In genomic region chr20:16476032-16476431, GRCh38 we compare ENCODE assay signal across 8 cellular contexts.
DNase-seq lines count a peak whose midpoint lies in the region; ATAC-seq and TF ChIP-seq lines count a peak whose summit lies in the region.

No MANE protein-coding gene starts in this region.

- no peak overlapping the region for H2BK12ac ChIP-seq in neuronal stem cell (ENCODE audit: low read length)

- H3K9me3 ChIP-seq in RWPE2 (ENCODE audit: severe bottlenecking) (no peaks in the 10 kb centered on the region), fibroblast of lung (ENCODE audit: control insufficient read depth, insufficient read depth, low read depth, low read length) (no peaks in the 10 kb centered on the region), neuronal stem cell (replicated peaks in 1 of 2; ENCODE audit: control insufficient read depth in 2 of 2, insufficient read depth in 1 of 2, low read depth in 1 of 2, low read length in 2 of 2) (no peaks in the 10 kb centered on the region)

- H3K14ac ChIP-seq in neuronal stem cell (ENCODE audit: low read length), result no peak overlapping the region

- DNase-seq in CMK (ENCODE audit: low read depth) (peak; percentile 12), LoVo (ENCODE audit: low spot score) (peak; percentile 46), RWPE2 (ENCODE audit: low spot score) (no peak), fibroblast of lung (ENCODE audit: low read depth in 2 of 2) (peak; percentile 30 to 76), neuronal stem cell (ENCODE audit: low spot score) (peak; percentile 35)
- DNase-seq in central memory CD4-positive, alpha-beta T cell, result no peak
- no peak for DNase-seq in activated CD4-positive, alpha-beta T cell treated with anti-CD3 and anti-CD28 coated beads for 1 hour

- ATAC-seq in GM19395 (IDR thresholded peaks at IDR 0.05; ENCODE audit: unreplicated experiment) (peak; percentile 71), RWPE2 (ENCODE audit: low read depth) (no peak)

- no peak overlapping the region for H3K18ac ChIP-seq in neuronal stem cell (ENCODE audit: low read length)

- TF ChIP-seq CTCF in RWPE2 (IDR thresholded peaks at IDR 0.05; ENCODE audit: poor library complexity, severe bottlenecking), result peak; percentile 93
- peak; percentile 53 to 61 for TF ChIP-seq CTCF in fibroblast of lung (conservative IDR thresholded peaks at IDR 0.05 in 1 of 2, IDR thresholded peaks at IDR 0.05 in 1 of 2; ENCODE audit: low read depth in 1 of 2, low read length in 2 of 2)

- H3K23ac ChIP-seq in neuronal stem cell (ENCODE audit: low read depth, low read length, poor library complexity), result no peak overlapping the region

- H3K27ac ChIP-seq in RWPE2 (ENCODE audit: poor library complexity, severe bottlenecking) (no peak overlapping the region), fibroblast of lung (ENCODE audit: insufficient read depth, low read length) (no peak overlapping the region), neuronal stem cell (replicated peaks; ENCODE audit: low read length) (no peak overlapping the region)

- H4K91ac ChIP-seq in neuronal stem cell (ENCODE audit: low read depth, low read length, poor library complexity), result no peak overlapping the region

- WGBS in neuronal stem cell (ENCODE audit: extremely low coverage in 2 of 2, insufficient read length in 2 of 2, insufficient replicate concordance in 1 of 2), 2 donors, result no CpG with 5 or more reads among the region's 3 CpGs

- H2BK120ac ChIP-seq in neuronal stem cell (ENCODE audit: low read depth, low read length), result no peak overlapping the region

- no peaks in the 10 kb centered on the region for H3K79me2 ChIP-seq in fibroblast of lung (ENCODE audit: control insufficient read depth, insufficient read depth, low read length)

- no peaks in the 10 kb centered on the region; the same call in 1 of the 2 replicates for H3K36me3 ChIP-seq in RWPE2 (ENCODE audit: low read depth)
- H3K36me3 ChIP-seq in fibroblast of lung (ENCODE audit: control insufficient read depth, insufficient read depth, low read length), result no peaks in the 10 kb centered on the region
- H3K36me3 ChIP-seq in neuronal stem cell (replicated peaks in 1 of 2; ENCODE audit: control insufficient read depth in 2 of 2, insufficient read depth in 2 of 2, low read length in 2 of 2), result no peaks in the 10 kb centered on the region

- H3K4me3 ChIP-seq in RWPE2 (ENCODE audit: severe bottlenecking) (no peak overlapping the region), fibroblast of lung (replicated peaks in 1 of 4; ENCODE audit: control extremely low read depth in 1 of 4, insufficient read depth in 1 of 4, low read depth in 3 of 4, low read length in 4 of 4) (no peak overlapping the region), neuronal stem cell (ENCODE audit: low read length in 2 of 2) (no peak overlapping the region)

- no peak overlapping the region for H2AFZ ChIP-seq in fibroblast of lung (ENCODE audit: low read length)
- H2AFZ ChIP-seq in neuronal stem cell (ENCODE audit: low read length), result no peak overlapping the region

- H3K4me1 ChIP-seq in RWPE2 (ENCODE audit: insufficient read depth, poor library complexity, severe bottlenecking), result no peaks in the 10 kb centered on the region
- no peaks in the 10 kb centered on the region for H3K4me1 ChIP-seq in fibroblast of lung (ENCODE audit: control insufficient read depth, extremely low read depth, insufficient read depth, low read length)
- H3K4me1 ChIP-seq in neuronal stem cell (ENCODE audit: control insufficient read depth in 2 of 2, insufficient read depth in 1 of 2, low read depth in 1 of 2, low read length in 2 of 2), result peaks cover 4% of the 10 kb centered on the region in 2 donors

- no peak overlapping the region for H2BK5ac ChIP-seq in neuronal stem cell (ENCODE audit: low read length)

- no peak overlapping the region for H2AK5ac ChIP-seq in neuronal stem cell (ENCODE audit: low read depth, low read length)

- no peaks in the 10 kb centered on the region for H4K20me1 ChIP-seq in fibroblast of lung (ENCODE audit: control insufficient read depth, extremely low read depth, insufficient read depth, low read length)

- H3K4ac ChIP-seq in neuronal stem cell (ENCODE audit: low read length), result no peak overlapping the region

- no peak overlapping the region for H2BK15ac ChIP-seq in neuronal stem cell (ENCODE audit: low read length)

- H3K9ac ChIP-seq in fibroblast of lung (ENCODE audit: insufficient read depth, low read length), result no peak overlapping the region
- H3K9ac ChIP-seq in neuronal stem cell (ENCODE audit: low read depth, low read length, poor library complexity), result no peak overlapping the region

- H3K27me3 ChIP-seq in RWPE2 (ENCODE audit: insufficient read depth, poor library complexity, severe bottlenecking), result no peaks in the 10 kb centered on the region
- H3K27me3 ChIP-seq in fibroblast of lung (ENCODE audit: control insufficient read depth, insufficient read depth, low read length), result no peaks in the 10 kb centered on the region
- H3K27me3 ChIP-seq in neuronal stem cell (ENCODE audit: control insufficient read depth in 3 of 3, insufficient read depth in 3 of 3, low read depth in 1 of 3, low read length in 3 of 3), result no peaks in the 10 kb centered on the region

- no peak overlapping the region for H3K4me2 ChIP-seq in fibroblast of lung (ENCODE audit: extremely low read depth, insufficient read depth, low read length)
- H3K4me2 ChIP-seq in neuronal stem cell (ENCODE audit: insufficient read depth, low read length, poor library complexity, severe bottlenecking), result no peak overlapping the region

- no peaks in the 10 kb centered on the region for H3K79me1 ChIP-seq in neuronal stem cell (ENCODE audit: low read depth, low read length)

- no peak overlapping the region for H4K8ac ChIP-seq in neuronal stem cell (ENCODE audit: low read depth, low read length)

Comparison
In these comparisons a context has a peak if more than half of its experiments do, and no peak if none do; other contexts are left out.
1. DNase-seq: peak in CMK (single experiment), LoVo (single experiment), fibroblast of lung (2 of 2) and neuronal stem cell (single experiment); none in RWPE2 (single experiment), central memory CD4-positive, alpha-beta T cell (single experiment) and activated CD4-positive, alpha-beta T cell treated with anti-CD3 and anti-CD28 coated beads for 1 hour (single experiment).